ENCODE assay signal across 1 cellular context in genomic region chr3:64685331-64685799, GRCh38.
TF ChIP-seq lines count a peak whose summit lies in the region.

No MANE protein-coding gene starts in this region.

TF ChIP-seq in HepG2, 621 proteins besides CTCF, POLR2A, EP300 and RAD21 (continued from another document):
- no peak for TF ChIP-seq MTERF4 (CRISPR knock-in tag; IDR thresholded peaks at IDR 0.05)
- no peak for TF ChIP-seq ZNF713 (CRISPR knock-in tag; IDR thresholded peaks at IDR 0.05)
- no peak for TF ChIP-seq ZBTB46 (CRISPR knock-in tag; IDR thresholded peaks at IDR 0.05; ENCODE audit: borderline replicate concordance)
- no peak for TF ChIP-seq ZNF234 (CRISPR knock-in tag; conservative IDR thresholded peaks at IDR 0.05)
